Comparison of ENCODE assay signal across 1 cellular context in genomic region chr1:164466429-164466828, GRCh38.
TF ChIP-seq lines count a peak whose summit lies in the region.

No MANE protein-coding gene starts in this region.

TF ChIP-seq in HepG2, 621 proteins besides CTCF, POLR2A, EP300 and RAD21 (continued from another document):
- TF ChIP-seq ZNF556 (CRISPR knock-in tag; IDR thresholded peaks at IDR 0.05; ENCODE audit: borderline replicate concordance) = no peak
- no peak for TF ChIP-seq MED13 (CRISPR knock-in tag; IDR thresholded peaks at IDR 0.05)
